ENCODE assay signal across 8 cellular contexts in genomic region chr21:35256468-35256988, GRCh38.
DNase-seq lines count a peak whose midpoint lies in the region; ATAC-seq and TF ChIP-seq lines count a peak whose summit lies in the region.

No MANE protein-coding gene starts in this region.

- no peaks in the 10 kb centered on the region for H3K36me3 Mint-ChIP-seq in H9 (ENCODE audit: insufficient read depth in 1 of 3, low read depth in 3 of 3)

- no peak overlapping the region for H3K27ac ChIP-seq in H9 (ENCODE audit: insufficient read length, low read depth, low read length)

- no peak overlapping the region for H2AK5ac ChIP-seq in H9 (ENCODE audit: insufficient read length, low read length)

- no peaks in the 10 kb centered on the region for H3K9me3 ChIP-seq in H9 (ENCODE audit: control insufficient read depth, low read depth, low read length)

- peak overlapping the region; percentile 77 for H2AFZ ChIP-seq in H9 (ENCODE audit: low read length)

- H4K20me1 ChIP-seq in H9 (ENCODE audit: control insufficient read depth, insufficient read depth, insufficient read length) = no peaks in the 10 kb centered on the region

- H3K56ac ChIP-seq in H9 (ENCODE audit: insufficient read length, low read depth, low read length) = no peak overlapping the region

- peaks cover 12 to 13% of the 10 kb centered on the region in 2 experiments for H3K4me1 Mint-ChIP-seq in H9

- no peak overlapping the region for H3K14ac ChIP-seq in H9 (ENCODE audit: insufficient read depth, low read length)

- no peak overlapping the region for H4K5ac ChIP-seq in H9 (ENCODE audit: insufficient read length, low read depth, low read length)

- no peaks in the 10 kb centered on the region for H3K9me3 Mint-ChIP-seq in H9

- H3K4me1 ChIP-seq in H9 (ENCODE audit: insufficient read depth, low read length) = no peaks in the 10 kb centered on the region; the same call in 1 of the 2 replicates

- H3K23ac ChIP-seq in H9 (ENCODE audit: insufficient read length, low read depth, low read length) = no peak overlapping the region

- no peak overlapping the region for H4K8ac ChIP-seq in H9 (replicated peaks; ENCODE audit: insufficient read length, low read depth, low read length)

- no peak overlapping the region for H2BK20ac ChIP-seq in H9 (ENCODE audit: low read depth, low read length, poor library complexity, severe bottlenecking)

- H3K9ac ChIP-seq in H9 (ENCODE audit: extremely low read depth, insufficient read length, low read length) = no peak overlapping the region

- no peaks in the 10 kb centered on the region for H3K27me3 Mint-ChIP-seq in H9 (ENCODE audit: low read depth)

- H2BK12ac ChIP-seq in H9 (ENCODE audit: insufficient read length, low read depth, low read length) = no peak overlapping the region

- no peak for TF ChIP-seq CTCF in H9 (conservative IDR thresholded peaks at IDR 0.05)

- no peak overlapping the region for H2BK120ac ChIP-seq in H9 (ENCODE audit: low read depth, low read length, poor library complexity, severe bottlenecking)

- no peak overlapping the region for H4K91ac ChIP-seq in H9 (ENCODE audit: insufficient read length, low read depth, low read length)

- no peak overlapping the region for H3K27ac Mint-ChIP-seq in H9

- no peak overlapping the region for H3K18ac ChIP-seq in H9 (ENCODE audit: insufficient read length, low read depth, low read length)

- no peak overlapping the region for H2BK5ac ChIP-seq in H9 (ENCODE audit: insufficient read length, low read length)

- no peaks in the 10 kb centered on the region for H3K79me2 ChIP-seq in H9 (ENCODE audit: insufficient read depth, low read length)

- H3K4ac ChIP-seq in H9 (ENCODE audit: low read depth, low read length) = no peak overlapping the region

- ATAC-seq in GM21526 (IDR thresholded peaks at IDR 0.05; ENCODE audit: low FRiP score, unreplicated experiment) = no peak
- no peak for ATAC-seq in HG03095 (IDR thresholded peaks at IDR 0.05; ENCODE audit: unreplicated experiment)

- no peak overlapping the region for H3K4me2 ChIP-seq in H9 (ENCODE audit: insufficient read depth, insufficient read length, low read length)

- no peak overlapping the region for H2BK15ac ChIP-seq in H9 (ENCODE audit: low read depth, low read length)

- no peaks in the 10 kb centered on the region for H3K27me3 ChIP-seq in H9 (ENCODE audit: insufficient read depth, low read length)

- no CpG with 5 or more reads among the region's 10 CpGs for WGBS in H9 (ENCODE audit: extremely low coverage, insufficient read length, low lambda C conversion rate)

- no peak overlapping the region for H3T11ph ChIP-seq in H9 (ENCODE audit: low read length)

- H3K4me3 Mint-ChIP-seq in H9 = no peak overlapping the region

- no peaks in the 10 kb centered on the region for H3K23me2 ChIP-seq in H9 (ENCODE audit: insufficient read length, low read depth, low read length, poor library complexity, severe bottlenecking)

- no peaks in the 10 kb centered on the region for H3K79me1 ChIP-seq in H9 (ENCODE audit: insufficient read depth, low read depth, low read length, poor library complexity, severe bottlenecking)

- no peak for DNase-seq in H9
- DNase-seq in NCI-H774 (lab: John Stamatoyannopoulos, UW) = peak; percentile 87
- DNase-seq in dermis microvascular lymphatic vessel endothelial cell (ENCODE audit: low read depth in 2 of 2) = peak; percentile 16 to 97
- DNase-seq in lung microvascular endothelial cell (ENCODE audit: low read depth in 2 of 2) = peak; percentile 83 to 98
- peak; percentile 82 for DNase-seq in ureter (ENCODE audit: low spot score)
- DNase-seq in SKM-1 (lab: John Stamatoyannopoulos, UW; ENCODE audit: unreplicated experiment) = no peak

Comparison
In these comparisons a context has a peak if more than half of its experiments do, and no peak if none do; other contexts are left out.
1. DNase-seq: peak in NCI-H774 (single experiment), dermis microvascular lymphatic vessel endothelial cell (2 of 2), lung microvascular endothelial cell (2 of 2) and ureter (single experiment); none in H9 (single experiment) and SKM-1 (single experiment).